In the genomic region with DNA sequence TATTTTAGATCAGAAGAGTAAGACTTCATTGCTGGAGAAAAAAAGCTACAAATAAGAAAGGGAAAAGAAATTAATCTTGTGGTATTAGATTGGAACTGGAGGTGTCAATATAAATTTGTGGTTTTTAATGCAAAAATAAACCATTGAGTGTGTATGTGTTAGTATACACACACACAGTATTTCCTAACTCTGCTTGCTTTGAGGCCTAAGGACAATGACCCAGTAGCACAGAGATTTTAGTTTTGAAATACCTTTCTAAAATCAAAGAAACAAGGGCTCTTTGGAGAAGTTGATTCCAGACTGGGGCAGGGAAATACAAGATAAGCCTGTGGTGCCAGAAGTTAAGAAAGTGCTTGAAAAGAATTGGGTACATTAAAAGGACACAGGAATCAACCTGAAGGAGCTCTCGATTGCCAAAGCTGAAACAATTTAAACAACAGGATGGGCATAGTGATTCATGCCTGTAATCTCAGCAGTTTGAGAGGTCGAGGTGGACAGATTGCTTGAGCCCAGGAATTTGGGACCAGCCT, we compare ENCODE assay signal across 34 cellular contexts.
"Had no signal": no experiment of that assay in that cellular context is flagged by ENCODE, and none has a peak within 500 bp of the region (broad histone marks: within the 10 kb centered on the region; RNA-seq: fewer than 3 reads in every experiment).

No MANE protein-coding gene starts in this region.

- H3K36me3 ChIP-seq: adrenal gland, esophagus squamous epithelium, gastroesophageal sphincter, WERI-Rb-1 had no signal

- H3K4me1 Mint-ChIP-seq: activated B cell treated with CpG ODN at 0.5 μM for 24 hours; activated CD4-positive, alpha-beta T cell treated with anti-CD3 and anti-CD28 coated beads, Interleukin-2, amount 10 ng/mL, durations not matched to agents 24 days and 14 days; activated CD8-positive, alpha-beta memory T cell treated with anti-CD3 and anti-CD28 coated beads, Interleukin-2, amount 10 ng/mL, durations not matched to agents 7 days and 5 days; activated naive CD4-positive, alpha-beta T cell treated with anti-CD3 and anti-CD28 coated beads, Interleukin-2, amount 50 U/mL, for 24 hours; activated naive CD8-positive, alpha-beta T cell treated with anti-CD3 and anti-CD28 coated beads for 36 hours had no signal

- H3K36me3 Mint-ChIP-seq: activated CD4-positive, alpha-beta memory T cell treated with anti-CD3 and anti-CD28 coated beads for 36 hours; activated CD8-positive, alpha-beta memory T cell treated with anti-CD3 and anti-CD28 coated beads, Interleukin-2, amount 10 ng/mL, durations not matched to agents 7 days and 5 days; activated naive CD4-positive, alpha-beta T cell treated with anti-CD3 and anti-CD28 coated beads, Interleukin-2, amount 50 U/mL, for 24 hours; activated naive CD8-positive, alpha-beta T cell treated with anti-CD3 and anti-CD28 coated beads for 36 hours had no signal

- H3K27me3 ChIP-seq: adrenal gland, body of pancreas, esophagus squamous epithelium, gastroesophageal sphincter had no signal

- H3K9me3 ChIP-seq: adrenal gland, body of pancreas, esophagus squamous epithelium, gastroesophageal sphincter had no signal

- H3K4me1 ChIP-seq: adrenal gland, body of pancreas, esophagus squamous epithelium, gastroesophageal sphincter had no signal

- H3K27me3 Mint-ChIP-seq: activated CD4-positive, alpha-beta T cell treated with anti-CD3 and anti-CD28 coated beads for 36 hours; activated naive CD4-positive, alpha-beta T cell treated with anti-CD3 and anti-CD28 coated beads, Interleukin-2, amount 50 U/mL, for 24 hours had no signal

- H3K4me3 Mint-ChIP-seq: activated B cell treated with CpG ODN at 0.5 μM for 24 hours; activated CD4-positive, alpha-beta memory T cell treated with anti-CD3 and anti-CD28 coated beads for 36 hours; activated CD4-positive, alpha-beta T cell treated with anti-CD3 and anti-CD28 coated beads for 36 hours; activated CD4-positive, alpha-beta T cell treated with anti-CD3 and anti-CD28 coated beads, Interleukin-2, amount 10 ng/mL, durations not matched to agents 24 days and 14 days; activated CD8-positive, alpha-beta memory T cell treated with anti-CD3 and anti-CD28 coated beads, Interleukin-2, amount 10 ng/mL, durations not matched to agents 7 days and 5 days; activated CD8-positive, alpha-beta T cell treated with anti-CD3 and anti-CD28 coated beads, Interleukin-2, amount 10 ng/mL, durations not matched to agents 7 days and 5 days; activated naive CD4-positive, alpha-beta T cell treated with anti-CD3 and anti-CD28 coated beads for 36 hours; activated naive CD4-positive, alpha-beta T cell treated with anti-CD3 and anti-CD28 coated beads, Interleukin-2, amount 50 U/mL, for 24 hours; activated naive CD8-positive, alpha-beta T cell treated with anti-CD3 and anti-CD28 coated beads for 36 hours; activated naive CD8-positive, alpha-beta T cell treated with anti-CD3 and anti-CD28 coated beads, Interleukin-2, amount 50 U/mL, for 24 hours; activated T-helper 1 cell treated with anti-CD3 and anti-CD28 coated beads, Interleukin-12 subunit alpha, Interleukin-12 subunit beta, Interleukin-2, Interleukin-4 antibody, amounts not matched to agents 30 ng/mL and 10 ng/mL and 1 ng/mL, durations not matched to agents 14 hours and 24 hours and 36 hours; effector memory CD8-positive, alpha-beta T cell; T-helper 1 cell treated with Interleukin-12 subunit alpha and Interleukin-12 subunit beta and Interleukin-4 antibody, amounts not matched to agents 30 μg/mL and 1 μg/mL, for 36 hours; T-helper 2 cell treated with Interferon-gamma antibody and Interleukin-4, amounts not matched to agents 5 μg/mL and 100 μg/mL, for 36 hours had no signal

- H3K27ac ChIP-seq: adrenal gland, body of pancreas, esophagus squamous epithelium, gastroesophageal sphincter, WERI-Rb-1 had no signal

- ATAC-seq: activated CD4-positive, alpha-beta T cell treated with anti-CD3 and anti-CD28 coated beads for 36 hours; activated CD4-positive, CD25-positive, alpha-beta regulatory T cell treated with anti-CD3 and anti-CD28 coated beads, Interleukin-2, amount 50 U/mL, for 24 hours; activated CD8-positive, alpha-beta memory T cell treated with anti-CD3 and anti-CD28 coated beads, Interleukin-2, amount 10 ng/mL, durations not matched to agents 7 days and 5 days; activated CD8-positive, alpha-beta T cell treated with anti-CD3 and anti-CD28 coated beads, Interleukin-2, amount 10 ng/mL, durations not matched to agents 7 days and 5 days; activated naive CD8-positive, alpha-beta T cell treated with anti-CD3 and anti-CD28 coated beads, Interleukin-2, amount 50 U/mL, for 24 hours; body of pancreas; effector memory CD8-positive, alpha-beta T cell; gastroesophageal sphincter had no signal

- H3K4me3 ChIP-seq: adrenal gland, body of pancreas, esophagus squamous epithelium, gastroesophageal sphincter had no signal

- DNase-seq: activated B cell treated with CpG ODN at 0.5 μM for 24 hours; activated CD4-positive, alpha-beta memory T cell treated with anti-CD3 and anti-CD28 coated beads for 36 hours; activated CD4-positive, alpha-beta T cell treated with anti-CD3 and anti-CD28 coated beads for 36 hours; activated CD4-positive, alpha-beta T cell treated with anti-CD3 and anti-CD28 coated beads, Interleukin-2, amount 10 ng/mL, durations not matched to agents 24 days and 14 days; activated CD8-positive, alpha-beta memory T cell treated with anti-CD3 and anti-CD28 coated beads, Interleukin-2, amount 10 ng/mL, durations not matched to agents 7 days and 5 days; activated CD8-positive, alpha-beta memory T cell treated with anti-CD3 and anti-CD28 coated beads, Interleukin-2, amount 50 U/mL, for 4 hours; activated CD8-positive, alpha-beta T cell treated with anti-CD3 and anti-CD28 coated beads, Interleukin-2, amount 10 ng/mL, durations not matched to agents 7 days and 5 days; activated effector memory CD4-positive, alpha-beta T cell treated with anti-CD3 and anti-CD28 coated beads, Interleukin-2, amount 50 U/mL, for 16 hours; activated naive CD4-positive, alpha-beta T cell treated with anti-CD3 and anti-CD28 coated beads for 36 hours; activated naive CD8-positive, alpha-beta T cell treated with anti-CD3 and anti-CD28 coated beads for 36 hours; activated naive CD8-positive, alpha-beta T cell treated with anti-CD3 and anti-CD28 coated beads, Interleukin-2, amount 50 U/mL, for 24 hours; activated T-cell treated with anti-CD3 and anti-CD28 coated beads, Interleukin-2, amount 50 U/mL, for 1 hour; activated T-cell treated with anti-CD3 and anti-CD28 coated beads, Interleukin-2, amount 50 U/mL, for 48 hours; adrenal gland; amygdala; aorta; body of pancreas; caudate nucleus; cortex of kidney; dermis blood vessel endothelial cell; effector CD4-positive, alpha-beta T cell; effector memory CD8-positive, alpha-beta T cell; erythroblast; esophagus squamous epithelium; foreskin melanocyte; T1000; WERI-Rb-1 had no signal

- H3K27ac Mint-ChIP-seq: activated B cell treated with CpG ODN at 0.5 μM for 24 hours; activated CD4-positive, alpha-beta memory T cell treated with anti-CD3 and anti-CD28 coated beads for 36 hours; activated CD4-positive, alpha-beta T cell treated with anti-CD3 and anti-CD28 coated beads for 36 hours; activated CD4-positive, alpha-beta T cell treated with anti-CD3 and anti-CD28 coated beads, Interleukin-2, amount 10 ng/mL, durations not matched to agents 24 days and 14 days; activated CD8-positive, alpha-beta memory T cell treated with anti-CD3 and anti-CD28 coated beads, Interleukin-2, amount 10 ng/mL, durations not matched to agents 7 days and 5 days; activated CD8-positive, alpha-beta T cell treated with anti-CD3 and anti-CD28 coated beads, Interleukin-2, amount 10 ng/mL, durations not matched to agents 7 days and 5 days; activated naive CD4-positive, alpha-beta T cell treated with anti-CD3 and anti-CD28 coated beads for 36 hours; activated naive CD4-positive, alpha-beta T cell treated with anti-CD3 and anti-CD28 coated beads, Interleukin-2, amount 50 U/mL, for 24 hours; activated naive CD8-positive, alpha-beta T cell treated with anti-CD3 and anti-CD28 coated beads for 36 hours; activated naive CD8-positive, alpha-beta T cell treated with anti-CD3 and anti-CD28 coated beads, Interleukin-2, amount 50 U/mL, for 24 hours; activated T-helper 1 cell treated with anti-CD3 and anti-CD28 coated beads, Interleukin-12 subunit alpha, Interleukin-12 subunit beta, Interleukin-2, Interleukin-4 antibody, amounts not matched to agents 30 ng/mL and 10 ng/mL and 1 ng/mL, durations not matched to agents 14 hours and 24 hours and 36 hours; activated T-helper 2 cell treated with anti-CD3 and anti-CD28 coated beads, Interferon-gamma antibody, Interleukin-2, Interleukin-4, amounts not matched to agents 10 μg/mL and 5 μg/mL and 100 μg/mL, durations not matched to agents 14 hours and 24 hours and 36 hours; effector memory CD8-positive, alpha-beta T cell; T-helper 1 cell treated with Interleukin-12 subunit alpha and Interleukin-12 subunit beta and Interleukin-4 antibody, amounts not matched to agents 30 μg/mL and 1 μg/mL, for 36 hours; T-helper 2 cell treated with Interferon-gamma antibody and Interleukin-4, amounts not matched to agents 5 μg/mL and 100 μg/mL, for 36 hours had no signal
